15 cellular contexts compared by ENCODE assay signal in genomic region chr4:47835489-47835888, GRCh38. TPM values are rescaled to one million over a fixed set of nuclear protein-coding genes. Genes with fewer than 3 reads are reported as not detected.
DNase-seq lines count a peak whose midpoint lies in the region; ATAC-seq and TF ChIP-seq lines count a peak whose summit lies in the region.
"Had no signal": no experiment of that assay in that cellular context is flagged by ENCODE, and none has a peak within 500 bp of the region (broad histone marks: within the 10 kb centered on the region; RNA-seq: fewer than 3 reads in every experiment).

No MANE protein-coding gene starts in this region.

- no peak overlapping the region for H3K4ac ChIP-seq in mesendoderm (ENCODE audit: low read depth, low read length)

- H3K4me2 ChIP-seq in mesendoderm (ENCODE audit: low read length): no peak overlapping the region
- no peak overlapping the region for H3K4me2 ChIP-seq in SK-N-SH

- H3K9ac ChIP-seq in mesendoderm (ENCODE audit: low read length): no peak overlapping the region
- no peak overlapping the region for H3K9ac ChIP-seq in SK-N-SH

- H2BK120ac ChIP-seq in mesendoderm (ENCODE audit: low read depth, low read length): no peak overlapping the region

- no peak for ATAC-seq in CD4-positive, CD25-positive, alpha-beta regulatory T cell (ENCODE audit: low read depth in 2 of 2)
- ATAC-seq in activated B cell treated with CpG ODN at 0.5 μM for 24 hours (ENCODE audit: low read depth): no peak
- ATAC-seq: activated CD8-positive, alpha-beta T cell treated with anti-CD3 and anti-CD28 coated beads, Interleukin-2, amount 10 ng/mL, durations not matched to agents 7 days and 5 days; Panc1 had no signal

- POLR2A ChIA-PET in activated B cell treated with CpG ODN at 0.5 μM for 24 hours (lab: Charles Lee) (no interaction called here), SK-N-SH (lab: Yijun Ruan, JAX) (no interaction called here)

- CTCF ChIA-PET in activated B cell treated with CpG ODN at 0.5 μM for 24 hours (lab: Charles Lee): no interaction called here
- CTCF ChIA-PET in SK-N-SH (lab: Yijun Ruan, JAX): interaction anchor here (1.2 to 8.6 kb wide), 10 partner anchors 9 to 165 kb away, joined by 4 to 417 read pairs (median 16); no protein-coding TSS in a partner anchor

- H4K5ac ChIP-seq in mesendoderm (ENCODE audit: low read length): no peak overlapping the region

- TF ChIP-seq POLR2A in stomach (IDR thresholded peaks at IDR 0.05): no peak

- H3K27ac ChIP-seq in CD4-positive, CD25-positive, alpha-beta regulatory T cell (ENCODE audit: insufficient read depth, low read length, poor library complexity, severe bottlenecking): no peak overlapping the region
- H3K27ac ChIP-seq in mesendoderm (ENCODE audit: low read depth, low read length) (no peak overlapping the region), SK-N-SH (ENCODE audit: low read depth in 2 of 2, low read length in 1 of 2) (no peak overlapping the region), stomach (no peak overlapping the region)
- H3K27ac ChIP-seq: C4-2B had no signal

- no peak for TF ChIP-seq RAD21 in SK-N-SH (IDR thresholded peaks at IDR 0.05; ENCODE audit: low read length)

- no peak for TF ChIP-seq CTCF in activated B cell treated with CpG ODN at 0.5 μM for 24 hours (IDR thresholded peaks at IDR 0.05)
- no peak for TF ChIP-seq CTCF in SK-N-SH (IDR thresholded peaks at IDR 0.05)
- no peak for TF ChIP-seq CTCF in stomach (IDR thresholded peaks at IDR 0.05)
- TF ChIP-seq CTCF in BE2C (IDR thresholded peaks at IDR 0.05; ENCODE audit: low read depth, low read length): no peak

- H2BK15ac ChIP-seq in mesendoderm (replicated peaks; ENCODE audit: low read depth): no peak overlapping the region

- peak overlapping the region; percentile 78 to 88 (median 85) for H3K4me3 Mint-ChIP-seq in CD4-positive, CD25-positive, alpha-beta regulatory T cell
- peak overlapping the region; percentile 57 for H3K4me3 Mint-ChIP-seq in activated B cell treated with CpG ODN at 0.5 μM for 24 hours

- no CpG with 5 or more reads among the region's 2 CpGs for WGBS in mesendoderm (ENCODE audit: extremely low coverage, insufficient coverage, low lambda C conversion rate)
- WGBS in SK-N-SH (ENCODE audit: low lambda C conversion rate): 95% methylated on average over 2 of the region's 2 CpGs
- WGBS in stomach, 5 donors: 79 to 85% (median 83%) methylated on average over 2 of the region's 2 CpGs

- no peaks in the 10 kb centered on the region for H3K79me2 ChIP-seq in mesendoderm (ENCODE audit: control insufficient read depth, insufficient read depth, low read length)
- no peaks in the 10 kb centered on the region for H3K79me2 ChIP-seq in SK-N-SH (ENCODE audit: insufficient read depth)

- H3K23ac ChIP-seq in mesendoderm (ENCODE audit: low read length): no peak overlapping the region

- no peak overlapping the region for H3K4me3 ChIP-seq in CD4-positive, CD25-positive, alpha-beta regulatory T cell (ENCODE audit: low read depth, low read length)
- H3K4me3 ChIP-seq in H7 (ENCODE audit: insufficient read depth, low read depth, low read length) (no peak overlapping the region), mesendoderm (ENCODE audit: low read length) (no peak overlapping the region), SK-N-SH (ENCODE audit: low read depth in 2 of 2, low read length in 1 of 2) (no peak overlapping the region), stomach (no peak overlapping the region), BE2C (ENCODE audit: low read depth, low read length) (no peak overlapping the region)

- no peaks in the 10 kb centered on the region for H4K20me1 ChIP-seq in SK-N-SH (ENCODE audit: insufficient read depth)

- H3K4me1 ChIP-seq in CD4-positive, CD25-positive, alpha-beta regulatory T cell (ENCODE audit: control insufficient read depth, insufficient read depth, low read length, poor library complexity, severe bottlenecking): peaks cover 36% of the 10 kb centered on the region
- peaks cover 5% of the 10 kb centered on the region for H3K4me1 ChIP-seq in mesendoderm (ENCODE audit: control insufficient read depth, low read depth, low read length)
- H3K4me1 ChIP-seq in SK-N-SH (ENCODE audit: control insufficient read depth in 1 of 2, insufficient read depth in 2 of 2, low read depth in 1 of 2, low read length in 1 of 2): peaks cover 0 to 14% of the 10 kb centered on the region in 2 experiments; a peak in 2 of 4 replicates
- peaks cover 21 to 32% (median 28%) of the 10 kb centered on the region in 4 donors for H3K4me1 ChIP-seq in stomach
- no peaks in the 10 kb centered on the region; the same call in 1 of the 2 replicates for H3K4me1 ChIP-seq in BE2C

- H3K79me1 ChIP-seq in mesendoderm (ENCODE audit: low read length): no peaks in the 10 kb centered on the region

- no peak overlapping the region for H2BK5ac ChIP-seq in mesendoderm (ENCODE audit: low read length)

- H3K27ac Mint-ChIP-seq in CD4-positive, CD25-positive, alpha-beta regulatory T cell: no peak overlapping the region
- H3K27ac Mint-ChIP-seq in activated B cell treated with CpG ODN at 0.5 μM for 24 hours: no peak overlapping the region
- H3K27ac Mint-ChIP-seq: activated CD8-positive, alpha-beta T cell treated with anti-CD3 and anti-CD28 coated beads, Interleukin-2, amount 10 ng/mL, durations not matched to agents 7 days and 5 days had no signal

- H3K9me2 ChIP-seq in SK-N-SH: no peaks in the 10 kb centered on the region

- DNase-seq in CD4-positive, CD25-positive, alpha-beta regulatory T cell: no peak
- peak; percentile 16 for DNase-seq in H7
- no peak for DNase-seq in activated B cell treated with CpG ODN at 0.5 μM for 24 hours
- peak; percentile 76 for DNase-seq in mesendoderm
- DNase-seq in SK-N-SH: no peak
- no peak for DNase-seq in stomach
- DNase-seq in NCI-H1417 (lab: John Stamatoyannopoulos, UW): no peak
- no peak for DNase-seq in BE2C
- DNase-seq: activated CD8-positive, alpha-beta T cell treated with anti-CD3 and anti-CD28 coated beads, Interleukin-2, amount 10 ng/mL, durations not matched to agents 7 days and 5 days; activated gamma-delta T cell; NCI-H510A treated with DMSO at 0.1 percent for 48 hours; stimulated activated naive CD4-positive, alpha-beta T cell treated with Interleukin-2 at 50 U/mL for 16 hours had no signal

- H3K27me3 ChIP-seq in CD4-positive, CD25-positive, alpha-beta regulatory T cell (ENCODE audit: control insufficient read depth, insufficient read depth, low read length): peaks cover 10% of the 10 kb centered on the region
- H3K27me3 ChIP-seq in H7 (ENCODE audit: control insufficient read depth, insufficient read depth, low read length): peaks cover 17% of the 10 kb centered on the region
- no peaks in the 10 kb centered on the region for H3K27me3 ChIP-seq in mesendoderm (ENCODE audit: insufficient read depth, low read length, poor library complexity)
- H3K27me3 ChIP-seq in SK-N-SH (ENCODE audit: insufficient read depth): no peaks in the 10 kb centered on the region
- H3K27me3 ChIP-seq in stomach: peaks cover 0 to 22% (median 9%) of the 10 kb centered on the region in 3 donors
- H3K27me3 ChIP-seq in BE2C: no peaks in the 10 kb centered on the region

- H3K36me3 Mint-ChIP-seq in CD4-positive, CD25-positive, alpha-beta regulatory T cell: no peaks in the 10 kb centered on the region
- H3K36me3 Mint-ChIP-seq in activated B cell treated with CpG ODN at 0.5 μM for 24 hours (ENCODE audit: low read depth): no peaks in the 10 kb centered on the region

- H3K9me3 ChIP-seq in CD4-positive, CD25-positive, alpha-beta regulatory T cell (ENCODE audit: control insufficient read depth in 2 of 2, low read length in 2 of 2): no peaks in the 10 kb centered on the region
- peaks cover 7% of the 10 kb centered on the region; the same call in 1 of the 2 replicates for H3K9me3 ChIP-seq in SK-N-SH
- peaks cover 0 to 5% (median 0%) of the 10 kb centered on the region in 4 donors for H3K9me3 ChIP-seq in stomach
- no peaks in the 10 kb centered on the region for H3K9me3 ChIP-seq in BE2C

- H3K9me3 Mint-ChIP-seq in CD4-positive, CD25-positive, alpha-beta regulatory T cell: peaks cover 0 to 2% (median 0%) of the 10 kb centered on the region in 7 donors
- H3K9me3 Mint-ChIP-seq in activated B cell treated with CpG ODN at 0.5 μM for 24 hours: peaks cover 8% of the 10 kb centered on the region

- no peak overlapping the region for H4K8ac ChIP-seq in mesendoderm (ENCODE audit: low read depth, low read length)

- H3K4me1 Mint-ChIP-seq in CD4-positive, CD25-positive, alpha-beta regulatory T cell: peaks cover 15 to 36% (median 24%) of the 10 kb centered on the region in 4 donors
- peaks cover 37% of the 10 kb centered on the region for H3K4me1 Mint-ChIP-seq in activated B cell treated with CpG ODN at 0.5 μM for 24 hours

- TF ChIP-seq EP300 in SK-N-SH (IDR thresholded peaks at IDR 0.05; ENCODE audit: borderline replicate concordance in 1 of 2, low read depth in 1 of 2, low read length in 1 of 2): no peak
- no peak for TF ChIP-seq EP300 in stomach (IDR thresholded peaks at IDR 0.05)

- H2AK5ac ChIP-seq in mesendoderm (ENCODE audit: low read length): no peak overlapping the region

- H3K18ac ChIP-seq in mesendoderm (ENCODE audit: low read length): no peak overlapping the region

- H3K27me3 Mint-ChIP-seq in CD4-positive, CD25-positive, alpha-beta regulatory T cell: peaks cover 38% of the 10 kb centered on the region
- H3K27me3 Mint-ChIP-seq in activated B cell treated with CpG ODN at 0.5 μM for 24 hours: peaks cover 38% of the 10 kb centered on the region

- peaks cover 16% of the 10 kb centered on the region for H3F3A ChIP-seq in SK-N-SH (replicated peaks; ENCODE audit: insufficient read depth)

- no peak overlapping the region for H3K56ac ChIP-seq in mesendoderm (ENCODE audit: low read length)

- H3K36me3 ChIP-seq in CD4-positive, CD25-positive, alpha-beta regulatory T cell (ENCODE audit: control insufficient read depth, insufficient read depth, low read length): no peaks in the 10 kb centered on the region
- H3K36me3 ChIP-seq in H7 (replicated peaks; ENCODE audit: control insufficient read depth, insufficient read depth, low read length) (no peaks in the 10 kb centered on the region), mesendoderm (ENCODE audit: control insufficient read depth, insufficient read depth, low read length) (no peaks in the 10 kb centered on the region), SK-N-SH (replicated peaks in 1 of 2; ENCODE audit: control insufficient read depth in 1 of 2, insufficient read depth in 2 of 2, low read length in 1 of 2) (peaks cover 0 to 3% of the 10 kb centered on the region in 2 experiments), stomach (no peaks in the 10 kb centered on the region), BE2C (no peaks in the 10 kb centered on the region)

- no peak overlapping the region for H2AFZ ChIP-seq in SK-N-SH (ENCODE audit: low read depth)

- intact Hi-C loops in activated B cell treated with CpG ODN at 0.5 μM for 24 hours (cut with micrococcal nuclease): loop anchor here (5.0 to 10.0 kb wide), 2 partner anchors 373 to 991 kb away; partner anchors contain the start of gene COMMD8
- intact Hi-C loops in stomach (cut with DNase I; ENCODE audit: low total_unique reads): no loop called here

RNA-seq across cellular contexts. Expression of gene CORIN, which starts 2.4 kb away (rescaled TPM):
- 0.64 TPM for total RNA-seq in CD4-positive, CD25-positive, alpha-beta regulatory T cell
- polyA plus RNA-seq in CD4-positive, CD25-positive, alpha-beta regulatory T cell: not detected
- total RNA-seq in H7 (2014; rRNA removed; shearing (Covaris generic)): 0.07 and 0.48 TPM in 2 replicates
- total RNA-seq in activated B cell treated with CpG ODN at 0.5 μM for 24 hours (not detected in 2 replicates), stomach (1 to 10 TPM in 2 of 5 donors, under 1 TPM in 1, not detected in 2; 0.45 to 1.7 (median 1.1) TPM)
- 0.13 TPM for polyA plus RNA-seq in mesendoderm (2013, experiment 1 of 2)
- polyA plus RNA-seq in mesendoderm (2013, experiment 2 of 2): 0.07 TPM
- polyA plus RNA-seq in SK-N-SH (2012; rRNA removed) (0.76 and 1.1 TPM in 2 replicates), stomach (under 1 TPM; 0.31 to 0.33 (median 0.31) TPM)
- 0.87 and 0.89 TPM in 2 replicates for polyA plus RNA-seq in SK-N-SH (2012; cell fraction: cytosol; rRNA removed)
- 0.47 and 0.93 TPM in 2 replicates for polyA plus RNA-seq in SK-N-SH (2012; cell fraction: nucleus; rRNA removed)
- polyA plus RNA-seq in BE2C (2012; ENCODE audit: insufficient read depth, insufficient read length, low read depth): 1.5 TPM
- total RNA-seq: activated CD8-positive, alpha-beta T cell treated with anti-CD3 and anti-CD28 coated beads, Interleukin-2, amount 10 ng/mL, durations not matched to agents 7 days and 5 days; T-helper 2 cell treated with Interferon-gamma antibody and Interleukin-4, amounts not matched to agents 100 ng/mL and 5 ng/mL, for 36 hours had no signal

Comparison
In these comparisons a context has a peak if more than half of its experiments do, and no peak if none do; other contexts are left out.
1. DNase-seq: peak in H7 (single experiment) and mesendoderm (single experiment); none in CD4-positive, CD25-positive, alpha-beta regulatory T cell (0 of 3), activated B cell treated with CpG ODN at 0.5 μM for 24 hours (single experiment), SK-N-SH (single experiment), stomach (single experiment), NCI-H1417 (0 of 3) and BE2C (single experiment).